1 cellular context compared by ENCODE assay signal in the genomic region with DNA sequence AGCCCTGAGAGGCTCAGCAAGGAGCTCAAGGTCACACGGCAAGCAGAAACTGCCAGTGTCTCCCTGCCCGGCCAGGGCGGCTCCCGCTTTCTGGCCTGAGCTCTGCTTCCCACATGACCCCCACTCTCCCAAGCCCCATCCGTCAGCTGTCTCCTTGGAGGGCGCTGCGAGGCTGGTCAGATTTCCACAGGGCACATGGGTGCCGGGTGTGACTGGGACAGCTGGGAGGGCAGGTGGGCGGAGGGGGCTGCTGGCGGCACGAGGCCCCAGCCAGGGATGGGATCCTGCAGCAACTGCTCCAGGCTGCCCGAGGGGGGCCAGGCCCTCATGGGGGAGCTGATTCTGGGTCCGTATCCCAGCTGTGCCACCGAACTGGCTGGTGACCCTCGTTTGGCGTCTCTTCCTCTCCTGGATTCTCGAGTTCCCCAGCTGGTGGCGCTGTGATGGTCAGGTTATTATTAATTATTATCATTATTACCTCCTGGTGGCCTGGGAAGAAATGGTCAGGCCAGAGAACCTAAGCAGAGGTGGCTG.
TF ChIP-seq lines count a peak whose summit lies in the region.

No MANE protein-coding gene starts in this region.

TF ChIP-seq in SK-N-SH, 30 proteins besides CTCF, POLR2A, EP300 and RAD21 (continued from another document):
- TF ChIP-seq, protein P1, sequence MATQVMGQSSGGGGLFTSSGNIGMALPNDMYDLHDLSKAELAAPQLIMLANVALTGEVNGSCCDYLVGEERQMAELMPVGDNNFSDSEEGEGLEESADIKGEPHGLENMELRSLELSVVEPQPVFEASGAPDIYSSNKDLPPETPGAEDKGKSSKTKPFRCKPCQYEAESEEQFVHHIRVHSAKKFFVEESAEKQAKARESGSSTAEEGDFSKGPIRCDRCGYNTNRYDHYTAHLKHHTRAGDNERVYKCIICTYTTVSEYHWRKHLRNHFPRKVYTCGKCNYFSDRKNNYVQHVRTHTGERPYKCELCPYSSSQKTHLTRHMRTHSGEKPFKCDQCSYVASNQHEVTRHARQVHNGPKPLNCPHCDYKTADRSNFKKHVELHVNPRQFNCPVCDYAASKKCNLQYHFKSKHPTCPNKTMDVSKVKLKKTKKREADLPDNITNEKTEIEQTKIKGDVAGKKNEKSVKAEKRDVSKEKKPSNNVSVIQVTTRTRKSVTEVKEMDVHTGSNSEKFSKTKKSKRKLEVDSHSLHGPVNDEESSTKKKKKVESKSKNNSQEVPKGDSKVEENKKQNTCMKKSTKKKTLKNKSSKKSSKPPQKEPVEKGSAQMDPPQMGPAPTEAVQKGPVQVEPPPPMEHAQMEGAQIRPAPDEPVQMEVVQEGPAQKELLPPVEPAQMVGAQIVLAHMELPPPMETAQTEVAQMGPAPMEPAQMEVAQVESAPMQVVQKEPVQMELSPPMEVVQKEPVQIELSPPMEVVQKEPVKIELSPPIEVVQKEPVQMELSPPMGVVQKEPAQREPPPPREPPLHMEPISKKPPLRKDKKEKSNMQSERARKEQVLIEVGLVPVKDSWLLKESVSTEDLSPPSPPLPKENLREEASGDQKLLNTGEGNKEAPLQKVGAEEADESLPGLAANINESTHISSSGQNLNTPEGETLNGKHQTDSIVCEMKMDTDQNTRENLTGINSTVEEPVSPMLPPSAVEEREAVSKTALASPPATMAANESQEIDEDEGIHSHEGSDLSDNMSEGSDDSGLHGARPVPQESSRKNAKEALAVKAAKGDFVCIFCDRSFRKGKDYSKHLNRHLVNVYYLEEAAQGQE (IDR thresholded peaks at IDR 0.05; ENCODE audit: low read depth, low read length) = no peak
- TF ChIP-seq TEAD4 (IDR thresholded peaks at IDR 0.05; ENCODE audit: borderline replicate concordance, insufficient read depth) (no peak), SIN3A (IDR thresholded peaks at IDR 0.05; ENCODE audit: borderline replicate concordance, low read depth, low read length) (no peak), JUND (IDR thresholded peaks at IDR 0.05) (no peak), NRF1 (IDR thresholded peaks at IDR 0.05; ENCODE audit: low read depth, low read length) (no peak), GABPA (IDR thresholded peaks at IDR 0.05; ENCODE audit: low read depth) (no peak), RFX5 (IDR thresholded peaks at IDR 0.05; ENCODE audit: low read length) (no peak), RXRA (IDR thresholded peaks at IDR 0.05; ENCODE audit: borderline replicate concordance, low read depth) (no peak), FOXJ3 (CRISPR knock-in tag; IDR thresholded peaks at IDR 0.05) (no peak), FOSL2 (IDR thresholded peaks at IDR 0.05; ENCODE audit: borderline replicate concordance, low read depth) (no peak)
- TF ChIP-seq, protein P2, sequence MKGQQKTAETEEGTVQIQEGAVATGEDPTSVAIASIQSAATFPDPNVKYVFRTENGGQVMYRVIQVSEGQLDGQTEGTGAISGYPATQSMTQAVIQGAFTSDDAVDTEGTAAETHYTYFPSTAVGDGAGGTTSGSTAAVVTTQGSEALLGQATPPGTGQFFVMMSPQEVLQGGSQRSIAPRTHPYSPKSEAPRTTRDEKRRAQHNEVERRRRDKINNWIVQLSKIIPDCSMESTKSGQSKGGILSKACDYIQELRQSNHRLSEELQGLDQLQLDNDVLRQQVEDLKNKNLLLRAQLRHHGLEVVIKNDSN (IDR thresholded peaks at IDR 0.05; ENCODE audit: borderline replicate concordance, low read depth) = no peak
- TF ChIP-seq, protein P3, sequence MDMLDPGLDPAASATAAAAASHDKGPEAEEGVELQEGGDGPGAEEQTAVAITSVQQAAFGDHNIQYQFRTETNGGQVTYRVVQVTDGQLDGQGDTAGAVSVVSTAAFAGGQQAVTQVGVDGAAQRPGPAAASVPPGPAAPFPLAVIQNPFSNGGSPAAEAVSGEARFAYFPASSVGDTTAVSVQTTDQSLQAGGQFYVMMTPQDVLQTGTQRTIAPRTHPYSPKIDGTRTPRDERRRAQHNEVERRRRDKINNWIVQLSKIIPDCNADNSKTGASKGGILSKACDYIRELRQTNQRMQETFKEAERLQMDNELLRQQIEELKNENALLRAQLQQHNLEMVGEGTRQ (IDR thresholded peaks at IDR 0.05; ENCODE audit: borderline replicate concordance, low read depth, low read length) = no peak
- TF ChIP-seq, protein P4, sequence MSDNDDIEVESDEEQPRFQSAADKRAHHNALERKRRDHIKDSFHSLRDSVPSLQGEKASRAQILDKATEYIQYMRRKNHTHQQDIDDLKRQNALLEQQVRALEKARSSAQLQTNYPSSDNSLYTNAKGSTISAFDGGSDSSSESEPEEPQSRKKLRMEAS (IDR thresholded peaks at IDR 0.05; ENCODE audit: low read depth) = no peak
- TF ChIP-seq, protein P5, sequence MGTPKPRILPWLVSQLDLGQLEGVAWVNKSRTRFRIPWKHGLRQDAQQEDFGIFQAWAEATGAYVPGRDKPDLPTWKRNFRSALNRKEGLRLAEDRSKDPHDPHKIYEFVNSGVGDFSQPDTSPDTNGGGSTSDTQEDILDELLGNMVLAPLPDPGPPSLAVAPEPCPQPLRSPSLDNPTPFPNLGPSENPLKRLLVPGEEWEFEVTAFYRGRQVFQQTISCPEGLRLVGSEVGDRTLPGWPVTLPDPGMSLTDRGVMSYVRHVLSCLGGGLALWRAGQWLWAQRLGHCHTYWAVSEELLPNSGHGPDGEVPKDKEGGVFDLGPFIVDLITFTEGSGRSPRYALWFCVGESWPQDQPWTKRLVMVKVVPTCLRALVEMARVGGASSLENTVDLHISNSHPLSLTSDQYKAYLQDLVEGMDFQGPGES (IDR thresholded peaks at IDR 0.05; ENCODE audit: low read depth, low read length) = no peak
